Comparison of ENCODE assay signal across 8 cellular contexts in genomic region chr17:32659419-32659842, GRCh38.
A peak's percentile ranks its signal among the peaks of the same experiment; 100 is the strongest.
DNase-seq lines count a peak whose midpoint lies in the region; ATAC-seq and TF ChIP-seq lines count a peak whose summit lies in the region.

No MANE protein-coding gene starts in this region.

- H3K27me3 ChIP-seq in IMR-90 (ENCODE audit: control insufficient read depth, insufficient read depth, low read length): no peaks in the 10 kb centered on the region; the same call in 1 of the 2 replicates
- H3K27me3 ChIP-seq in PC-9 (ENCODE audit: insufficient read depth, low read depth): no peaks in the 10 kb centered on the region
- H3K27me3 ChIP-seq in osteoblast (ENCODE audit: insufficient read depth, low read length): no peaks in the 10 kb centered on the region
- no peaks in the 10 kb centered on the region for H3K27me3 ChIP-seq in thoracic aorta (replicated peaks; ENCODE audit: insufficient read depth)

- H3K9me2 ChIP-seq in PC-9 (ENCODE audit: insufficient read depth): no peaks in the 10 kb centered on the region

- no peaks in the 10 kb centered on the region for H3K4me1 ChIP-seq in IMR-90 (ENCODE audit: control insufficient read depth, insufficient read depth, low read length)
- no peaks in the 10 kb centered on the region for H3K4me1 ChIP-seq in PC-9 (replicated peaks; ENCODE audit: insufficient read depth)
- no peaks in the 10 kb centered on the region for H3K4me1 ChIP-seq in osteoblast (ENCODE audit: insufficient read depth, low read length)
- peaks cover 15 to 36% of the 10 kb centered on the region in 2 donors for H3K4me1 ChIP-seq in thoracic aorta (ENCODE audit: control insufficient read depth in 1 of 2, low read depth in 2 of 2)

- no peak overlapping the region for H3K4ac ChIP-seq in IMR-90 (ENCODE audit: low read depth, low read length)

- H2AFZ ChIP-seq in IMR-90 (replicated peaks; ENCODE audit: low read length, poor library complexity): no peak overlapping the region
- no peak overlapping the region for H2AFZ ChIP-seq in PC-9
- H2AFZ ChIP-seq in osteoblast (ENCODE audit: low read length): no peak overlapping the region

- TF ChIP-seq CTCF in IMR-90 (conservative IDR thresholded peaks at IDR 0.05; ENCODE audit: low read depth, low read length): peak; percentile 68
- TF ChIP-seq CTCF in PC-9 (conservative IDR thresholded peaks at IDR 0.05): peak; percentile 93
- peak; percentile 92 for TF ChIP-seq CTCF in osteoblast (IDR thresholded peaks at IDR 0.05; ENCODE audit: extremely low read depth, low read depth, low read length)
- TF ChIP-seq CTCF in thoracic aorta (IDR thresholded peaks at IDR 0.05): peak; percentile 94

- dilution Hi-C loops in IMR-90 (cut with HindIII; ENCODE audit: low sequenced_read_pairs, unreplicated experiment): no loop called here

- no peak overlapping the region for H3K56ac ChIP-seq in IMR-90 (ENCODE audit: extremely low read depth, insufficient read depth, low read length)

- H3F3A ChIP-seq in PC-9 (ENCODE audit: insufficient read depth, low read depth): no peaks in the 10 kb centered on the region

- no peak overlapping the region for H3K18ac ChIP-seq in IMR-90 (ENCODE audit: low read depth, low read length)

- intact Hi-C loops in IMR-90 (cut with micrococcal nuclease): loop anchor here (1.0 to 5.0 kb wide), 3 partner anchors 96 to 1092 kb away; partner anchors contain the start of gene CDK5R1
- intact Hi-C loops in PC-9 (cut with micrococcal nuclease; ENCODE audit: unreplicated experiment): loop anchor here (1.0 kb wide), 1 partner anchor 96 kb away; no protein-coding TSS in a partner anchor

- no peak overlapping the region for H2BK5ac ChIP-seq in IMR-90 (ENCODE audit: low read depth, low read length, poor library complexity, severe bottlenecking)

- H2BK120ac ChIP-seq in IMR-90 (ENCODE audit: low read depth, low read length): no peak overlapping the region

- H3K79me2 ChIP-seq in PC-9 (ENCODE audit: low read depth) (no peaks in the 10 kb centered on the region), osteoblast (ENCODE audit: insufficient read depth, low read length) (no peaks in the 10 kb centered on the region)

- H4K8ac ChIP-seq in IMR-90 (ENCODE audit: low read depth in 2 of 2, low read length in 2 of 2): no peak overlapping the region

- H3K4me3 ChIP-seq in IMR-90 (ENCODE audit: insufficient read depth, low read depth, low read length): no peak overlapping the region
- no peak overlapping the region for H3K4me3 ChIP-seq in PC-9
- H3K4me3 ChIP-seq in osteoblast (ENCODE audit: insufficient read depth, low read length): no peak overlapping the region
- no peak overlapping the region for H3K4me3 ChIP-seq in thoracic aorta

- H2AK5ac ChIP-seq in IMR-90 (ENCODE audit: low read depth, low read length): no peak overlapping the region

- no peak overlapping the region for H3K9ac ChIP-seq in IMR-90 (ENCODE audit: low read depth, low read length)

- H2BK15ac ChIP-seq in IMR-90 (ENCODE audit: low read depth, low read length): no peak overlapping the region

- H4K5ac ChIP-seq in IMR-90 (ENCODE audit: low read depth, low read length): no peak overlapping the region

- H2BK20ac ChIP-seq in IMR-90 (ENCODE audit: low read depth, low read length): no peak overlapping the region

- H2AK9ac ChIP-seq in IMR-90 (replicated peaks; ENCODE audit: low read depth, low read length, poor library complexity): peak overlapping the region; percentile 15

- TF ChIP-seq RAD21 in IMR-90 (IDR thresholded peaks at IDR 0.05; ENCODE audit: low read length): peak; percentile 44; the same call in 1 of the 2 replicates

- TF ChIP-seq POLR2A in IMR-90 (IDR thresholded peaks at IDR 0.05; ENCODE audit: low read depth, low read length): no peak

- DNase-seq in COR-L47 (lab: John Stamatoyannopoulos, UW) (peak; percentile 60), IMR-90 (peak; percentile 55), PC-9 (peak in 1 of 2 experiments; percentile 56), foreskin melanocyte (peak; percentile 70), osteoblast (ENCODE audit: insufficient read length, low spot score, missing footprints) (peak; percentile 75), thoracic aorta (ENCODE audit: low spot score) (peak; percentile 18)
- peak; percentile 41 for DNase-seq in activated T-helper 9 cell treated with anti-CD3 and anti-CD28 coated beads, Interleukin-2, amount 50 U/mL, for 16 hours (ENCODE audit: low read depth)

- H3K36me3 ChIP-seq in IMR-90 (ENCODE audit: control insufficient read depth, insufficient read depth, low read length) (no peaks in the 10 kb centered on the region), PC-9 (ENCODE audit: low read depth) (no peaks in the 10 kb centered on the region), osteoblast (ENCODE audit: insufficient read depth, low read length) (no peaks in the 10 kb centered on the region), thoracic aorta (peaks cover 14% of the 10 kb centered on the region)

- no peaks in the 10 kb centered on the region for H3K79me1 ChIP-seq in IMR-90 (ENCODE audit: low read depth in 1 of 2, low read length in 2 of 2)

- in situ Hi-C loops in IMR-90 (cut with MboI; ENCODE audit: low sequenced_read_pairs): loop anchor here (25.0 kb wide), 1 partner anchor 103 kb away; no protein-coding TSS in a partner anchor

- H3K27ac ChIP-seq in IMR-90 (ENCODE audit: insufficient read depth, low read length) (no peak overlapping the region), PC-9 (no peak overlapping the region), osteoblast (ENCODE audit: low read depth, low read length) (no peak overlapping the region), thoracic aorta (no peak overlapping the region)

- BruUV-seq in IMR-90 (replicated peaks; lab: Mats Ljungman, UMichigan) (no TSS peak), PC-9 (replicated peaks; lab: Mats Ljungman, UMichigan) (no TSS peak)

- H3K4me2 ChIP-seq in IMR-90 (ENCODE audit: low read depth, low read length) (no peak overlapping the region), PC-9 (no peak overlapping the region), osteoblast (ENCODE audit: insufficient read depth, low read length) (no peak overlapping the region)

- no peak overlapping the region for H3K14ac ChIP-seq in IMR-90 (replicated peaks; ENCODE audit: low read depth, low read length)

- CTCF ChIA-PET in IMR-90 (lab: Yijun Ruan, JAX): interaction anchor here (0.5 to 1.7 kb wide), 14 partner anchors 9 to 1091 kb away, joined by 3 to 17 read pairs (median 4); partner anchors contain the start of gene CDK5R1
- CTCF ChIA-PET in PC-9 (lab: Charles Lee): interaction anchor here (0.5 to 1.1 kb wide), 2 partner anchors 176 to 1170 kb away, joined by 3 read pairs; no protein-coding TSS in a partner anchor

- POLR2A ChIA-PET in IMR-90 (lab: Charles Lee; ENCODE audit: unreplicated experiment) (no interaction called here), PC-9 (lab: Charles Lee; ENCODE audit: unreplicated experiment) (no interaction called here)

- WGBS in IMR-90 (ENCODE audit: extremely low coverage in 2 of 2, insufficient read length in 1 of 2), 2 experiments: no CpG with 5 or more reads among the region's 5 CpGs

- H3K9me3 ChIP-seq in IMR-90 (ENCODE audit: control insufficient read depth, insufficient read depth, low read length) (no peaks in the 10 kb centered on the region), PC-9 (ENCODE audit: insufficient read depth, low read depth) (no peaks in the 10 kb centered on the region), osteoblast (ENCODE audit: low read depth, low read length) (no peaks in the 10 kb centered on the region), thoracic aorta (no peaks in the 10 kb centered on the region)

- H4K20me1 ChIP-seq in IMR-90 (ENCODE audit: insufficient read depth, low read length): no peaks in the 10 kb centered on the region
- no peaks in the 10 kb centered on the region for H4K20me1 ChIP-seq in PC-9 (ENCODE audit: insufficient read depth)
- H4K20me1 ChIP-seq in osteoblast (ENCODE audit: insufficient read depth, low read length): no peaks in the 10 kb centered on the region

- no peak overlapping the region for H3K23ac ChIP-seq in IMR-90 (ENCODE audit: low read depth, low read length)

- H4K91ac ChIP-seq in IMR-90 (ENCODE audit: insufficient read depth, low read depth, low read length): no peak overlapping the region

- ATAC-seq in IMR-90 (ENCODE audit: low read depth) (peak; percentile 95), thoracic aorta (ENCODE audit: insufficient number of reproducible peaks, low FRiP score, low read depth) (peak; percentile 39), GM21723 (IDR thresholded peaks at IDR 0.05; ENCODE audit: unreplicated experiment) (no peak)

- no peaks in the 10 kb centered on the region for H3K9me1 ChIP-seq in IMR-90 (ENCODE audit: insufficient read depth, low read length)

TF ChIP-seq in IMR-90, 13 proteins besides CTCF, POLR2A, EP300 and RAD21:
- no peak for TF ChIP-seq BHLHE40 (IDR thresholded peaks at IDR 0.05; ENCODE audit: low read depth, low read length)
- TF ChIP-seq MAZ (IDR thresholded peaks at IDR 0.05; ENCODE audit: borderline replicate concordance, low read depth, low read length): no peak
- no peak for TF ChIP-seq RCOR1 (IDR thresholded peaks at IDR 0.05; ENCODE audit: insufficient replicate concordance, low read length)
- no peak for TF ChIP-seq MXI1 (IDR thresholded peaks at IDR 0.05; ENCODE audit: borderline replicate concordance, low read depth, low read length)
- TF ChIP-seq SMC3 (IDR thresholded peaks at IDR 0.05; ENCODE audit: low read depth, low read length): peak; percentile 41; the same call in 1 of the 2 replicates
TF ChIP-seq in IMR-90: peak in this region for 1.
